Comparison of ENCODE assay signal across 27 cellular contexts in the genomic region with DNA sequence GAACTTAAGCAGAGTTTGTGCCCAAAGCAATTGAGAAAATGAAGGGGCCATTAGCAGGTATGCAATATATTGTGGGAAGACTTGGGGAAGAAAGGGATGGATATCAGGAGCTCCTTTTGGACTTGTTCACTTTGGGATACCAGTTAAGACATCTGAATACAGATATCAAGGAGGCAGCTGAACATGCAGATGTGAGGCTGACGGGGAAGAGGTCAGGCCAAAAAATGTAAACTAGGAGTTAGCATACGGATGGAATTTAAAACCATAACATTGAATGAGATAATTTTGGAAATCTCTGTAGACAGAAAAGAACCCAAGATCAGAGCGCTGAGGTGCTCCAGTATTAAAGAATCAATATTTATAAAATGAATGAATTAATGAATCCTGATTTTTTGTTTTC.
"Had no signal": no experiment of that assay in that cellular context is flagged by ENCODE, and none has a peak within 500 bp of the region (broad histone marks: within the 10 kb centered on the region; RNA-seq: fewer than 3 reads in every experiment).

No MANE protein-coding gene starts in this region.

- H3K4me1 ChIP-seq: gastrocnemius medialis, lower lobe of right lung, neural progenitor cell, parathyroid adenoma, prostate gland, right atrium auricular region, suprapubic skin, uterus had no signal

- H3K9me3 ChIP-seq: gastrocnemius medialis, lower lobe of right lung, prostate gland, right atrium auricular region, suprapubic skin, transverse colon, upper lobe of right lung, uterus had no signal

- FAIRE-seq: colon, keratinocyte had no signal

- H3K27ac Mint-ChIP-seq: mesothelial cell of epicardium; nephron; neural progenitor cell; stimulated activated naive CD8-positive, alpha-beta T cell treated with anti-CD3 and anti-CD28 coated beads, Interleukin-15, amount 100 ng/mL, for 72 hours had no signal

- H3K9ac ChIP-seq: neural progenitor cell, parathyroid adenoma had no signal

- H3K36me3 ChIP-seq: gastrocnemius medialis, heart left ventricle, lower lobe of right lung, neural progenitor cell, prostate gland, right atrium auricular region, suprapubic skin, transverse colon, upper lobe of right lung, uterus had no signal

- H3K27ac ChIP-seq: gastrocnemius medialis, heart left ventricle, lower lobe of right lung, neural progenitor cell, parathyroid adenoma, prostate gland, right atrium auricular region, spleen, suprapubic skin, transverse colon, upper lobe of right lung, uterus had no signal

- DNase-seq: central memory CD4-positive, alpha-beta T cell; dorsolateral prefrontal cortex; effector CD4-positive, alpha-beta T cell; foreskin fibroblast; gastrocnemius medialis; heart left ventricle; immature natural killer cell; left ventricle myocardium superior; lower lobe of right lung; naive thymus-derived CD4-positive, alpha-beta T cell; spleen; stimulated activated CD4-positive, alpha-beta T cell treated with anti-CD3 and anti-CD28 coated beads, Interleukin-4, amount 100 ng/mL, for 4 hours; stimulated activated naive B cell treated with anti-CD40 and anti-IgM and Interleukin-4, amounts not matched to agents 10 μg/mL and 1 μg/mL and 100 μg/mL, for 72 hours; stimulated activated naive CD8-positive, alpha-beta T cell treated with anti-CD3 and anti-CD28 coated beads, Interleukin-15, amount 100 ng/mL, for 72 hours; transverse colon; upper lobe of right lung; uterus had no signal

- H2AFZ ChIP-seq: neural progenitor cell, parathyroid adenoma had no signal

- H3K4me1 Mint-ChIP-seq: mesothelial cell of epicardium, nephron, neural progenitor cell had no signal

- H3K9me3 Mint-ChIP-seq: immature natural killer cell had no signal

- H3K4me2 ChIP-seq: neural progenitor cell had no signal

- H3K27me3 ChIP-seq: dorsolateral prefrontal cortex, gastrocnemius medialis, heart left ventricle, neural progenitor cell, right atrium auricular region, spleen, suprapubic skin, transverse colon, upper lobe of right lung, uterus had no signal

- H3K27me3 Mint-ChIP-seq: naive thymus-derived CD4-positive, alpha-beta T cell; stimulated activated naive B cell treated with anti-CD40 and anti-IgM and Interleukin-4, amounts not matched to agents 10 μg/mL and 1 μg/mL and 100 μg/mL, for 72 hours; stimulated activated naive CD8-positive, alpha-beta T cell treated with anti-CD3 and anti-CD28 coated beads, Interleukin-15, amount 100 ng/mL, for 72 hours had no signal

- H3K4me3 Mint-ChIP-seq: immature natural killer cell; mesothelial cell of epicardium; naive thymus-derived CD4-positive, alpha-beta T cell; nephron; neural progenitor cell; stimulated activated naive B cell treated with anti-CD40 and anti-IgM and Interleukin-4, amounts not matched to agents 10 μg/mL and 1 μg/mL and 100 μg/mL, for 72 hours; stimulated activated naive CD8-positive, alpha-beta T cell treated with anti-CD3 and anti-CD28 coated beads, Interleukin-15, amount 100 ng/mL, for 72 hours had no signal

- ATAC-seq: gastrocnemius medialis; heart left ventricle; left ventricle myocardium superior; lower lobe of right lung; naive thymus-derived CD4-positive, alpha-beta T cell; sciatic nerve; stimulated activated naive B cell treated with anti-CD40 and anti-IgM and Interleukin-4, amounts not matched to agents 10 μg/mL and 1 μg/mL and 100 μg/mL, for 72 hours; stimulated activated naive CD8-positive, alpha-beta T cell treated with anti-CD3 and anti-CD28 coated beads, Interleukin-15, amount 100 ng/mL, for 72 hours; upper lobe of right lung had no signal

- H3K4me3 ChIP-seq: dorsolateral prefrontal cortex, gastrocnemius medialis, heart left ventricle, lower lobe of right lung, neural progenitor cell, prostate gland, right atrium auricular region, spleen, suprapubic skin, transverse colon, upper lobe of right lung, uterus had no signal
